Comparison of ENCODE assay signal across 19 cellular contexts in the genomic region with DNA sequence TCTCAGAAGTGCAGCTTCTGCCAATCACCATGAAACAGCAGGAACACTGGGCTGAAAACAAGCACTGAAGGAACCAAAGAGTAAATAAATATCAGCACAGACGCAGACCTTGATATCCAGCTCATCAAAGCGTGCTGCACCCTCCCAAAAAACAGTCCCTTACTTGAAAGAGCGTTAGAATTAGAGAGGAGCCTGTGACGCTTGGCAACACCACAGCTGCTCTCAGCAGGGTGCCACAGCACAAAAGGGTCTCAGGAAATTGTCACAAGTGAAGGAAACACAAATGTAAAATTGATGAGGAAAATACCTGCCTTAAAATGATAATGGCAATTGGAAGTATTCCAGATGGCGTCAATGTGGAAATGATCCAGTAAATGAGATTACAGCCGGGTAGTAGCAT. TPM values are rescaled to one million over a fixed set of nuclear protein-coding genes. Genes with fewer than 3 reads are reported as not detected.
DNase-seq lines count a peak whose midpoint lies in the region; ATAC-seq, FAIRE-seq and TF ChIP-seq lines count a peak whose summit lies in the region.
"Had no signal": no experiment of that assay in that cellular context is flagged by ENCODE, and none has a peak within 500 bp of the region (broad histone marks: within the 10 kb centered on the region; RNA-seq: fewer than 3 reads in every experiment).

No MANE protein-coding gene starts in this region.

- TF ChIP-seq RAD21 in H1 (IDR thresholded peaks at IDR 0.05 in 1 of 2, conservative IDR thresholded peaks at IDR 0.05 in 1 of 2; ENCODE audit: low read depth in 2 of 2, low read length in 2 of 2), result no peak

- H3K56ac ChIP-seq in H1 (replicated peaks; ENCODE audit: insufficient read length, low read depth, low read length), result no peak overlapping the region

- POLR2A ChIA-PET in H1 (lab: Charles Lee; ENCODE audit: partially characterized antibody), result interaction anchor here (1.7 kb wide), 1 partner anchor 40 kb away, joined by 11 read pairs; a partner anchor contains a TSS

- no peak overlapping the region for H2AK5ac ChIP-seq in H1 (ENCODE audit: low read depth, low read length)

- H3K4me1 ChIP-seq in BLaER1 (peaks cover 37% of the 10 kb centered on the region), DND-41 (ENCODE audit: insufficient read depth, low read length) (peaks cover 21% of the 10 kb centered on the region), H1 (replicated peaks in 1 of 4; ENCODE audit: control insufficient read depth in 3 of 4, insufficient read depth in 4 of 4, low read length in 3 of 4) (peaks cover 0 to 6% (median 5%) of the 10 kb centered on the region in 4 experiments; a peak in 4 of 7 replicates)
- H3K4me1 ChIP-seq: parathyroid adenoma had no signal

- no peak overlapping the region for H4K8ac ChIP-seq in H1 (ENCODE audit: extremely low read depth, insufficient read depth, low read length)

- H3K9me3 ChIP-seq in BLaER1 (no peaks in the 10 kb centered on the region), DND-41 (ENCODE audit: insufficient read depth, low read length, severe bottlenecking) (no peaks in the 10 kb centered on the region), H1 (ENCODE audit: insufficient read depth in 2 of 2, low read depth in 1 of 2, low read length in 1 of 2) (peaks cover 0 to 3% of the 10 kb centered on the region in 2 experiments; a peak in 1 of 4 replicates)
- H3K9me3 ChIP-seq: adrenal gland, right lobe of liver, tibial artery had no signal

- no peak for FAIRE-seq in H1 (lab: Jason Lieb, UNC)
- FAIRE-seq: HepG2 had no signal

- CTCF ChIA-PET in H1 (lab: Charles Lee; ENCODE audit: partially characterized antibody), result interaction anchor here (1.1 to 1.9 kb wide), 5 partner anchors 10 to 553 kb away, joined by 3 to 6 read pairs (median 4); no protein-coding TSS in a partner anchor

- H4K20me1 ChIP-seq in BLaER1, result no peaks in the 10 kb centered on the region
- H4K20me1 ChIP-seq in DND-41 (ENCODE audit: insufficient read depth, low read length), result no peaks in the 10 kb centered on the region
- H4K20me1 ChIP-seq in H1 (replicated peaks in 1 of 2; ENCODE audit: control insufficient read depth in 1 of 2, insufficient read depth in 2 of 2, low read length in 2 of 2), result no peaks in the 10 kb centered on the region

- no peak overlapping the region for H4K5ac ChIP-seq in H1 (ENCODE audit: insufficient read length, low read depth, low read length)

- no peak overlapping the region for H3K9ac ChIP-seq in BLaER1
- H3K9ac ChIP-seq in DND-41 (ENCODE audit: low read depth, low read length), result no peak overlapping the region
- H3K9ac ChIP-seq in H1 (replicated peaks in 1 of 4; ENCODE audit: extremely low read depth in 1 of 4, low read depth in 3 of 4, low read length in 3 of 4), result no peak overlapping the region
- H3K9ac ChIP-seq: parathyroid adenoma had no signal

- no peak overlapping the region for H3K18ac ChIP-seq in H1 (ENCODE audit: extremely low read depth, low read length)

- no peak for TF ChIP-seq CTCF in DND-41 (IDR thresholded peaks at IDR 0.05; ENCODE audit: borderline replicate concordance, extremely low read depth, low read length, poor library complexity, severe bottlenecking)
- TF ChIP-seq CTCF in H1 (IDR thresholded peaks at IDR 0.05; ENCODE audit: control extremely low read depth in 1 of 3, insufficient read depth in 1 of 3, low read depth in 1 of 3, low read length in 3 of 3), result no peak

- H3K27ac ChIP-seq in BLaER1, result no peak overlapping the region
- peak overlapping the region; percentile 36; the same call in 1 of the 2 replicates for H3K27ac ChIP-seq in DND-41 (ENCODE audit: low read length)
- no peak overlapping the region for H3K27ac ChIP-seq in H1 (ENCODE audit: low read depth, low read length)
- H3K27ac ChIP-seq: adrenal gland, HL-60, parathyroid adenoma, right lobe of liver, tibial artery had no signal

- no peak for TF ChIP-seq EP300 in H1 (IDR thresholded peaks at IDR 0.05; ENCODE audit: borderline replicate concordance in 1 of 2, low read depth in 2 of 2, low read length in 2 of 2)

- no peak overlapping the region for H3K23ac ChIP-seq in H1 (ENCODE audit: insufficient read length)

- 60% methylated on average over 6 of the region's 6 CpGs; no CpG with 5 or more reads in 1 of the 2 experiments for WGBS in H1 (ENCODE audit: extremely low coverage in 1 of 2, insufficient coverage in 1 of 2, insufficient read length in 1 of 2, insufficient replicate concordance in 2 of 2, low coverage in 1 of 2, low lambda C conversion rate in 2 of 2, missing lambda C conversion rate in 1 of 2), 2 experiments

- H3K27me3 ChIP-seq in BLaER1, result no peaks in the 10 kb centered on the region
- no peaks in the 10 kb centered on the region for H3K27me3 ChIP-seq in DND-41 (ENCODE audit: insufficient read depth, low read length, poor library complexity)
- H3K27me3 ChIP-seq in H1 (replicated peaks in 1 of 4; ENCODE audit: control insufficient read depth in 3 of 4, extremely low read depth in 1 of 4, insufficient read depth in 3 of 4, low read length in 3 of 4), result no peaks in the 10 kb centered on the region
- H3K27me3 ChIP-seq: adrenal gland, right lobe of liver, tibial artery had no signal

- no peak overlapping the region for H3K4ac ChIP-seq in H1 (replicated peaks; ENCODE audit: insufficient read length, low read depth, low read length)

- no peaks in the 10 kb centered on the region for H3K36me3 ChIP-seq in BLaER1
- H3K36me3 ChIP-seq in DND-41 (ENCODE audit: insufficient read depth, low read length), result no peaks in the 10 kb centered on the region
- no peaks in the 10 kb centered on the region; a peak in 1 of 8 replicates for H3K36me3 ChIP-seq in H1 (ENCODE audit: control insufficient read depth in 2 of 4, insufficient read depth in 4 of 4, low read length in 3 of 4)
- H3K36me3 ChIP-seq: adrenal gland, right lobe of liver, tibial artery had no signal

- no peak overlapping the region for H4K91ac ChIP-seq in H1 (replicated peaks; ENCODE audit: insufficient read length, low read length)

- peak; percentile 84 for ATAC-seq in DND-41 (ENCODE audit: insufficient read depth, low read depth)
- ATAC-seq in HG03025 (IDR thresholded peaks at IDR 0.05; ENCODE audit: low FRiP score, unreplicated experiment), result no peak
- no peak for ATAC-seq in HG03457 (IDR thresholded peaks at IDR 0.05; ENCODE audit: unreplicated experiment)
- ATAC-seq: activated T-cell treated with anti-CD3 and anti-CD28 coated beads, Interleukin-2, amount 50 U/mL, for 4 hours; HepG2; right lobe of liver had no signal

- no peak overlapping the region for H2BK5ac ChIP-seq in H1 (ENCODE audit: low read depth, low read length)

- no peak for TF ChIP-seq POLR2A in H1 (IDR thresholded peaks at IDR 0.05; ENCODE audit: control extremely low read depth in 1 of 2, low read depth in 2 of 2, low read length in 2 of 2)

- no peak overlapping the region for H2BK15ac ChIP-seq in H1 (ENCODE audit: low read length)

- no peak overlapping the region for H3K4me3 ChIP-seq in BLaER1
- H3K4me3 ChIP-seq in DND-41 (ENCODE audit: low read depth in 1 of 2, low read length in 2 of 2), result no peak overlapping the region
- H3K4me3 ChIP-seq in H1 (ENCODE audit: extremely low read depth in 1 of 4, insufficient read depth in 2 of 4, low read depth in 3 of 4, low read length in 4 of 4), result no peak overlapping the region
- H3K4me3 ChIP-seq: adrenal gland, right lobe of liver, tibial artery had no signal

- no peak overlapping the region for H2BK12ac ChIP-seq in H1 (ENCODE audit: low read depth, low read length)

- no peak overlapping the region for H2BK120ac ChIP-seq in H1 (replicated peaks; ENCODE audit: low read depth, low read length)

- H2AFZ ChIP-seq in DND-41 (ENCODE audit: low read depth, low read length), result peak overlapping the region; percentile 3; the same call in 1 of the 2 replicates
- no peak overlapping the region for H2AFZ ChIP-seq in H1 (ENCODE audit: low read length)
- H2AFZ ChIP-seq: parathyroid adenoma had no signal

- H3K14ac ChIP-seq in H1 (ENCODE audit: insufficient read length), result no peak overlapping the region

- DNase-seq in DND-41 (peak; percentile 61), NCI-H2227 (lab: John Stamatoyannopoulos, UW; ENCODE audit: unreplicated experiment) (peak; percentile 53), H1 (ENCODE audit: low read depth in 1 of 2, low spot score in 2 of 2) (no peak), HuH-7.5 (ENCODE audit: low spot score) (no peak)
- DNase-seq: activated CD4-positive, alpha-beta T cell treated with anti-CD3 and anti-CD28 coated beads, Interleukin-2, amount 50 U/mL, for 4 hours; activated naive CD4-positive, alpha-beta T cell; activated T-cell treated with anti-CD3 and anti-CD28 coated beads, Interleukin-2, amount 50 U/mL, for 4 hours; adrenal gland; CD4-positive, alpha-beta memory T cell; naive B cell; NCI-H1436; right lobe of liver; tibial artery had no signal

- H3K79me2 ChIP-seq in DND-41 (ENCODE audit: insufficient read depth, low read length), result no peaks in the 10 kb centered on the region
- H3K79me2 ChIP-seq in H1 (ENCODE audit: control insufficient read depth in 1 of 2, insufficient read depth in 2 of 2, low read length in 2 of 2), result no peaks in the 10 kb centered on the region
- H3K79me2 ChIP-seq: parathyroid adenoma had no signal

- 0 out of 2 replicates have a peak overlapping the region, but pooled peaks have one; percentile 2 for H3K4me2 ChIP-seq in BLaER1
- H3K4me2 ChIP-seq in DND-41 (ENCODE audit: insufficient read depth, low read length), result peak overlapping the region; percentile 32; the same call in 1 of the 2 replicates
- peak overlapping the region; percentile 2 to 28; a peak in 2 of 4 replicates for H3K4me2 ChIP-seq in H1 (ENCODE audit: insufficient read depth in 1 of 2, low read depth in 2 of 2, low read length in 2 of 2)

- H3K79me1 ChIP-seq in H1 (ENCODE audit: low read depth, low read length), result no peaks in the 10 kb centered on the region

- H2BK20ac ChIP-seq in H1 (ENCODE audit: low read length), result no peak overlapping the region

- H3K23me2 ChIP-seq in H1 (ENCODE audit: low read depth, low read length), result no peaks in the 10 kb centered on the region

TF ChIP-seq in H1, 55 proteins besides CTCF, POLR2A, EP300 and RAD21 (continues in another document):
- TF ChIP-seq CBX8 (IDR thresholded peaks at IDR 0.05; ENCODE audit: borderline replicate concordance, low read depth, low read length) (no peak), YY1 (IDR thresholded peaks at IDR 0.05; ENCODE audit: low read depth, low read length) (no peak), KDM4A (IDR thresholded peaks at IDR 0.05; ENCODE audit: low read depth, low read length, severe bottlenecking) (no peak), SAP30 (IDR thresholded peaks at IDR 0.05; ENCODE audit: insufficient read depth, insufficient replicate concordance, low read length) (no peak), EZH2 (IDR thresholded peaks at IDR 0.05; ENCODE audit: low read depth, low read length, severe bottlenecking) (no peak)

RNA-seq across cellular contexts. Expression of a gene that starts 39.4 kb away (rescaled TPM):
- total RNA-seq in H1 (2021; fragmentation: NEBNext Ultra II Directional; extraction: Animal tissue kit (Norgen Biotek cat#: 25700)), result 19.5 and 23.0 TPM in 2 replicates
- polyA plus RNA-seq in H1 (2011; rRNA removed), result 5.7 and 10.1 TPM in 2 replicates
- 8.9 TPM for polyA plus RNA-seq in H1 (2011; cell fraction: cytosol; rRNA removed)
- polyA plus RNA-seq in H1 (2011; cell fraction: nucleus; rRNA removed), result 19.0 TPM
- 9.4 to 16.4 TPM (median 12.4 TPM) in 4 replicates for polyA plus RNA-seq in H1 (2012, experiment 1 of 2)
- 4.0 TPM for polyA plus RNA-seq in H1 (2012, experiment 2 of 2)
- 9.9 TPM for polyA plus RNA-seq in H1 (2013, experiment 1 of 2)
- polyA plus RNA-seq in H1 (2013, experiment 2 of 2), result 10.1 TPM
- polyA minus RNA-seq in H1 (2011; rRNA and poly(A)+ RNA removed), result 19.2 and 29.7 TPM in 2 replicates
- polyA minus RNA-seq in H1 (2011; cell fraction: cytosol; rRNA and poly(A)+ RNA removed), result 9.5 TPM
- 108 TPM for polyA minus RNA-seq in H1 (2011; cell fraction: nucleus; rRNA and poly(A)+ RNA removed)

Comparison
In these comparisons a context has a peak if more than half of its experiments do, and no peak if none do; other contexts are left out.
1. DNase-seq: peak in DND-41 (single experiment) and NCI-H2227 (single experiment); none in H1 (0 of 2) and HuH-7.5 (single experiment).
2. Peak in every context shown above with its lines, with median percentiles within 50 percentile points of each other: H3K4me2 ChIP-seq.